8 cellular contexts compared by ENCODE assay signal in the genomic region with DNA sequence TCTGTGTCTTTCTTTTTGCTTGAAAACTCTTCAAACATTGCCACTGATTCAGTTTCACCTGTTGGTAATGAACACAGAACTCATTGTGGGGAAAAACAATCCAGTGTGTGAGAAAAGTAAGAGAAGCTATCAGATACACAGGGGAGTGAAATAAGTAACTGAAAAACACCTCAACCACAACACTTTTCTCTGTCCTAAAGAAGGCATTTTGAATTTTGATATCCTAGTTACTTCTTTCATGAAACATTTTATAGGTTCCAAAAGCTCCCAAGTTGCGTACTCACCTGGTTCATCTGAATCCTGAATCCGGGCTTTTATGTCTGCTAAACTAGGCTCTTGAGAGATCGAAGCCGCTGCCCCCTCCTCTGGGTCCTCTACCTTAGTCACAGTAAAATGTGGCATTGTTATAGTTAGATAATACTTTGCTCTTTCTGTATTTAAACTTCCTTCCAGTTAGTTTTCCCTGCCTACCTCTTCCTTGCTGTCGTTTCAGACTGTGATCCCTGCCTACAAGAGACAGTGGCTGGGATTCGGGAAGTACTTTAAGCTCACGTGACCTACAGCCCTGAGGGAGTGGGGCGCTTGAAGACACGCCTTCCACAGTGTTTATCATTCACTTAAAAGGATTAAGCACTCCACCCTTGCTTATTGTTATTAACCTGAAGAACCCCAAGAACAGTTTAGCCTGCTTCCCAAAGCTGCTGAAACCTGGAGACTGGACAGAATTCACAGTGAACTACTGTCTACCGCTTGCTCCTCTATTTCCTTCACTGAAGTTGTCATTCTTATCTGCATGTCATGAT. TPM values are rescaled to one million over a fixed set of nuclear protein-coding genes. Genes with fewer than 3 reads are reported as not detected.
DNase-seq lines count a peak whose midpoint lies in the region; ATAC-seq and TF ChIP-seq lines count a peak whose summit lies in the region.

No MANE protein-coding gene starts in this region.

- ATAC-seq in HG02642 (IDR thresholded peaks at IDR 0.05; ENCODE audit: poor library complexity, unreplicated experiment) (peak; percentile 86), Right ventricle myocardium superior (ENCODE audit: poor library complexity) (peak; percentile 98)
- peak; percentile 88 for ATAC-seq in activated T-helper 17 cell treated with anti-CD3 and anti-CD28 coated beads, Interleukin-2, amount 50 U/mL, for 72 hours (replicated peaks)

- H3K27ac Mint-ChIP-seq in activated T-helper 17 cell treated with anti-CD3 and anti-CD28 coated beads, Interleukin-2, amount 50 U/mL, for 72 hours: peak overlapping the region; percentile 80
- H3K27ac Mint-ChIP-seq in osteocyte (ENCODE audit: unreplicated experiment): peak overlapping the region; percentile 84

- H3K36me3 Mint-ChIP-seq in activated T-helper 17 cell treated with anti-CD3 and anti-CD28 coated beads, Interleukin-2, amount 50 U/mL, for 72 hours (ENCODE audit: low read depth): peaks cover 13% of the 10 kb centered on the region
- H3K36me3 Mint-ChIP-seq in osteocyte (ENCODE audit: unreplicated experiment): peaks cover 16% of the 10 kb centered on the region

- intact Hi-C loops in Right ventricle myocardium superior (cut with DNase I): no loop called here

- peak overlapping the region; percentile 84 for H3K4me3 Mint-ChIP-seq in activated T-helper 17 cell treated with anti-CD3 and anti-CD28 coated beads, Interleukin-2, amount 50 U/mL, for 72 hours
- peak overlapping the region; percentile 77 for H3K4me3 Mint-ChIP-seq in osteocyte (ENCODE audit: unreplicated experiment)

- H3K27me3 Mint-ChIP-seq in activated T-helper 17 cell treated with anti-CD3 and anti-CD28 coated beads, Interleukin-2, amount 50 U/mL, for 72 hours: no peaks in the 10 kb centered on the region
- no peaks in the 10 kb centered on the region for H3K27me3 Mint-ChIP-seq in osteocyte (ENCODE audit: unreplicated experiment)

- peak in 5 of 6 experiments; percentile 9 to 59 (median 31) for DNase-seq in stimulated activated naive CD4-positive, alpha-beta T cell (lab: John Stamatoyannopoulos, UW)
- no peak for DNase-seq in stimulated activated naive CD4-positive, alpha-beta T cell treated with Interleukin-2 at 50 U/mL for 16 hours (lab: John Stamatoyannopoulos, UW)
- DNase-seq in NCI-H2107 (lab: John Stamatoyannopoulos, UW) (peak; percentile 21), Right ventricle myocardium superior (peak; percentile 69), osteocyte (ENCODE audit: extremely low spot score, unreplicated experiment) (no peak), activated gamma-delta T cell (lab: John Stamatoyannopoulos, UW) (no peak)

- H3K4me1 Mint-ChIP-seq in activated T-helper 17 cell treated with anti-CD3 and anti-CD28 coated beads, Interleukin-2, amount 50 U/mL, for 72 hours: peaks cover 15% of the 10 kb centered on the region
- H3K4me1 Mint-ChIP-seq in osteocyte (ENCODE audit: unreplicated experiment): peaks cover 39% of the 10 kb centered on the region

- no peaks in the 10 kb centered on the region for H3K9me3 Mint-ChIP-seq in activated T-helper 17 cell treated with anti-CD3 and anti-CD28 coated beads, Interleukin-2, amount 50 U/mL, for 72 hours
- peaks cover 3% of the 10 kb centered on the region for H3K9me3 Mint-ChIP-seq in osteocyte (ENCODE audit: unreplicated experiment)

- no peak for TF ChIP-seq CTCF in osteocyte (IDR thresholded peaks at IDR 0.05)

RNA-seq across cellular contexts. Expression of a gene that starts 19.1 kb away (rescaled TPM):
- total RNA-seq in activated T-helper 17 cell treated with anti-CD3 and anti-CD28 coated beads, Interleukin-2, amount 50 U/mL, for 72 hours: 10 to 100 TPM; 25.2 to 33.6 TPM
- 24.9 TPM for total RNA-seq in Right ventricle myocardium superior
- 52.3 and 58.7 TPM in 2 replicates for total RNA-seq in osteocyte

RNA-seq across cellular contexts. Expression of a gene that starts 24.5 kb away (rescaled TPM):
- 100 to 1,000 TPM; 150 to 210 TPM for total RNA-seq in activated T-helper 17 cell treated with anti-CD3 and anti-CD28 coated beads, Interleukin-2, amount 50 U/mL, for 72 hours
- total RNA-seq in Right ventricle myocardium superior (136 TPM), osteocyte (200 and 205 TPM in 2 replicates)

RNA-seq across cellular contexts. Expression of a gene that starts 24.6 kb away (rescaled TPM):
- total RNA-seq in activated T-helper 17 cell treated with anti-CD3 and anti-CD28 coated beads, Interleukin-2, amount 50 U/mL, for 72 hours: not detected
- total RNA-seq in Right ventricle myocardium superior (not detected), osteocyte (not detected in 2 replicates)

RNA-seq across cellular contexts. Expression of a gene that starts 48.5 kb away (rescaled TPM):
- total RNA-seq in activated T-helper 17 cell treated with anti-CD3 and anti-CD28 coated beads, Interleukin-2, amount 50 U/mL, for 72 hours: 10 to 100 TPM; 73.8 to 95.0 TPM
- total RNA-seq in Right ventricle myocardium superior: 82.4 TPM
- total RNA-seq in osteocyte: 49.0 and 56.0 TPM in 2 replicates

Comparison
In these comparisons a context has a peak if more than half of its experiments do, and no peak if none do; other contexts are left out.
1. DNase-seq: peak in stimulated activated naive CD4-positive, alpha-beta T cell (5 of 6), NCI-H2107 (single experiment) and Right ventricle myocardium superior (single experiment); none in stimulated activated naive CD4-positive, alpha-beta T cell treated with Interleukin-2 at 50 U/mL for 16 hours (single experiment), osteocyte (single experiment) and activated gamma-delta T cell (single experiment).
2. Peak in every context shown above with its lines, with median percentiles within 50 percentile points of each other: ATAC-seq.